Comparison of ENCODE assay signal across 17 cellular contexts in the genomic region with DNA sequence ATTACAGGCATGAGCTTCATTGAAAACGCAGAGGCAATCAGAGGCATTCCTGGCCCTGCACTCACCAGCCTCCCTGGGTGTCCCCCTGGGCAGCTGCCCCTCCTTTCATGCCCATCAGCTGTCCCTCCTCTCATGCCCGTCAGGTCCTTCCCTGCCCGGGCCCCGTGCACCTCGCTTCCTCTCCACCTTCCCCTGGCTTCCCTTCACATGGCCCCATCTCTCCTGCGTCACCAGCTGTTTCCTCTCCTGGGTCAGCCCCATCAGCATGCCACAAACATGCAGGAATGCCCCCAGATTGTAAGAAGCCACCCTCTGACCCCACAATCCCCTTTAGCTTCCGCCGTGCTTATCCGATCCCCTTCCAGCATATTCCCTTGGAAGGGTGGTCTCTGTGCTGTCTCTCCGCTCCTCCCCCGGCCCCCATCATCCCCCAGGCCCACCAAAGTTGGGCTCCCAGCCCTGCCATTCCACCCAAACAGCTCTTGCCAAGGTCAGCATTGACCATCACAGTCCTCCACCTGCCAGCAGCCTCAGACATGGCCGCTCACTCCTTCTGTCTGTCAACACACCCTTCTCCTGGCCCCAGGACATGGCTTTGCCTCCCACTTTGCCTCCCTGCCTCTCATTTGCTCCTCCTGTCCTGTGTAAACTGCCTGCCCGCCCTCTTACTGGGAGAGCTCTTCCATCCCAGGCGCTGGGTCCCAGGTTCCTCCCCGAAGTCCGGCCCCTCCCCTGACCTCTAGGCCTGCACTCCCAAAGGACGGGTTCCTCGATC.
A peak's percentile ranks its signal among the peaks of the same experiment; 100 is the strongest.
DNase-seq lines count a peak whose midpoint lies in the region; ATAC-seq and TF ChIP-seq lines count a peak whose summit lies in the region.
"Had no signal": no experiment of that assay in that cellular context is flagged by ENCODE, and none has a peak within 500 bp of the region (broad histone marks: within the 10 kb centered on the region; RNA-seq: fewer than 3 reads in every experiment).

No MANE protein-coding gene starts in this region.

- H3K27me3 Mint-ChIP-seq in activated CD4-positive, alpha-beta memory T cell treated with anti-CD3 and anti-CD28 coated beads for 36 hours = no peaks in the 10 kb centered on the region
- peaks cover 39% of the 10 kb centered on the region for H3K27me3 Mint-ChIP-seq in activated CD4-positive, alpha-beta memory T cell treated with anti-CD3 and anti-CD28 coated beads, Interleukin-2, amount 10 ng/mL, durations not matched to agents 7 days and 5 days

- TF ChIP-seq CTCF in RWPE2 (IDR thresholded peaks at IDR 0.05; ENCODE audit: poor library complexity, severe bottlenecking) = no peak

- no peak overlapping the region for H3K4me3 Mint-ChIP-seq in activated CD4-positive, alpha-beta memory T cell treated with anti-CD3 and anti-CD28 coated beads for 36 hours
- H3K4me3 Mint-ChIP-seq in activated CD4-positive, alpha-beta memory T cell treated with anti-CD3 and anti-CD28 coated beads, Interleukin-2, amount 10 ng/mL, durations not matched to agents 7 days and 5 days = no peak overlapping the region
- H3K4me3 Mint-ChIP-seq in stimulated activated effector memory CD8-positive, alpha-beta T cell treated with anti-CD3 and anti-CD28 coated beads, Interleukin-12 subunit alpha, Interleukin-12 subunit beta, amount 100 ng/mL, for 72 hours = no peak overlapping the region
- H3K4me3 Mint-ChIP-seq: CD8-positive, alpha-beta memory T cell; T-helper 2 cell treated with Interferon-gamma antibody and Interleukin-4, amounts not matched to agents 5 μg/mL and 100 μg/mL, for 36 hours had no signal

- intact Hi-C loops in activated CD4-positive, alpha-beta memory T cell treated with anti-CD3 and anti-CD28 coated beads for 36 hours (cut with micrococcal nuclease) = no loop called here

- ATAC-seq in RWPE2 (ENCODE audit: low read depth) = no peak
- ATAC-seq in left lobe of liver = no peak
- ATAC-seq in stimulated activated effector memory CD8-positive, alpha-beta T cell treated with anti-CD3 and anti-CD28 coated beads, Interleukin-12 subunit alpha, Interleukin-12 subunit beta, amount 100 ng/mL, for 72 hours = no peak
- no peak for ATAC-seq in GM18519 (IDR thresholded peaks at IDR 0.05; ENCODE audit: low FRiP score, unreplicated experiment)
- ATAC-seq: GM12878, pancreas had no signal

- H3K27me3 ChIP-seq in RWPE2 (ENCODE audit: insufficient read depth, poor library complexity, severe bottlenecking) = no peaks in the 10 kb centered on the region
- H3K27me3 ChIP-seq: pancreas had no signal

- H3K36me3 ChIP-seq in RWPE2 (ENCODE audit: low read depth) = no peaks in the 10 kb centered on the region
- H3K36me3 ChIP-seq: pancreas had no signal

- no peaks in the 10 kb centered on the region for H3K9me3 Mint-ChIP-seq in activated CD4-positive, alpha-beta memory T cell treated with anti-CD3 and anti-CD28 coated beads for 36 hours
- H3K9me3 Mint-ChIP-seq in activated CD4-positive, alpha-beta memory T cell treated with anti-CD3 and anti-CD28 coated beads, Interleukin-2, amount 10 ng/mL, durations not matched to agents 7 days and 5 days = no peaks in the 10 kb centered on the region
- no peaks in the 10 kb centered on the region for H3K9me3 Mint-ChIP-seq in stimulated activated effector memory CD8-positive, alpha-beta T cell treated with anti-CD3 and anti-CD28 coated beads, Interleukin-12 subunit alpha, Interleukin-12 subunit beta, amount 100 ng/mL, for 72 hours
- H3K9me3 Mint-ChIP-seq: activated T-helper 2 cell treated with anti-CD3 and anti-CD28 coated beads, Interferon-gamma antibody, Interleukin-2, Interleukin-4, amounts not matched to agents 10 μg/mL and 5 μg/mL and 100 μg/mL, durations not matched to agents 14 hours and 24 hours and 36 hours; CD8-positive, alpha-beta memory T cell; T-helper 2 cell treated with Interferon-gamma antibody and Interleukin-4, amounts not matched to agents 5 μg/mL and 100 μg/mL, for 36 hours had no signal

- peak; percentile 4 for DNase-seq in activated CD4-positive, alpha-beta memory T cell treated with anti-CD3 and anti-CD28 coated beads for 36 hours
- no peak for DNase-seq in activated CD4-positive, alpha-beta memory T cell treated with anti-CD3 and anti-CD28 coated beads, Interleukin-2, amount 10 ng/mL, durations not matched to agents 7 days and 5 days
- DNase-seq in RWPE2 (ENCODE audit: low spot score) (peak; percentile 38), left lobe of liver (ENCODE audit: low spot score) (peak; percentile 34), HuH-7.5 (ENCODE audit: low spot score) (no peak), NCI-H774 (lab: John Stamatoyannopoulos, UW) (no peak)
- no peak for DNase-seq in stimulated activated effector memory CD8-positive, alpha-beta T cell treated with anti-CD3 and anti-CD28 coated beads, Interleukin-12 subunit alpha, Interleukin-12 subunit beta, amount 100 ng/mL, for 72 hours (ENCODE audit: low spot score in 2 of 2)
- DNase-seq: effector CD4-positive, alpha-beta T cell; IMR-90; NCI-H2171; SIG-M5 had no signal

- peaks cover 32% of the 10 kb centered on the region for H3K4me1 ChIP-seq in RWPE2 (ENCODE audit: insufficient read depth, poor library complexity, severe bottlenecking)
- H3K4me1 ChIP-seq: pancreas had no signal

- H3K4me1 Mint-ChIP-seq in activated CD4-positive, alpha-beta memory T cell treated with anti-CD3 and anti-CD28 coated beads for 36 hours (ENCODE audit: low read depth) = peaks cover 7% of the 10 kb centered on the region
- peaks cover 9% of the 10 kb centered on the region for H3K4me1 Mint-ChIP-seq in activated CD4-positive, alpha-beta memory T cell treated with anti-CD3 and anti-CD28 coated beads, Interleukin-2, amount 10 ng/mL, durations not matched to agents 7 days and 5 days
- H3K4me1 Mint-ChIP-seq in stimulated activated effector memory CD8-positive, alpha-beta T cell treated with anti-CD3 and anti-CD28 coated beads, Interleukin-12 subunit alpha, Interleukin-12 subunit beta, amount 100 ng/mL, for 72 hours = peaks cover 25% of the 10 kb centered on the region

- H3K4me3 ChIP-seq in RWPE2 (ENCODE audit: severe bottlenecking) = no peak overlapping the region
- H3K4me3 ChIP-seq: GM12878, pancreas had no signal

- POLR2A ChIA-PET in activated CD4-positive, alpha-beta memory T cell treated with anti-CD3 and anti-CD28 coated beads for 36 hours (lab: Charles Lee) = no interaction called here
- POLR2A ChIA-PET in activated CD4-positive, alpha-beta memory T cell treated with anti-CD3 and anti-CD28 coated beads, Interleukin-2, amount 10 ng/mL, durations not matched to agents 7 days and 5 days (lab: Charles Lee) = no interaction called here

- H3K9me3 ChIP-seq in RWPE2 (ENCODE audit: severe bottlenecking) = no peaks in the 10 kb centered on the region
- H3K9me3 ChIP-seq: pancreas had no signal

- H3K27ac Mint-ChIP-seq in activated CD4-positive, alpha-beta memory T cell treated with anti-CD3 and anti-CD28 coated beads for 36 hours = no peak overlapping the region
- no peak overlapping the region for H3K27ac Mint-ChIP-seq in activated CD4-positive, alpha-beta memory T cell treated with anti-CD3 and anti-CD28 coated beads, Interleukin-2, amount 10 ng/mL, durations not matched to agents 7 days and 5 days
- peak overlapping the region; percentile 71 for H3K27ac Mint-ChIP-seq in stimulated activated effector memory CD8-positive, alpha-beta T cell treated with anti-CD3 and anti-CD28 coated beads, Interleukin-12 subunit alpha, Interleukin-12 subunit beta, amount 100 ng/mL, for 72 hours
- H3K27ac Mint-ChIP-seq: activated T-helper 2 cell treated with anti-CD3 and anti-CD28 coated beads, Interferon-gamma antibody, Interleukin-2, Interleukin-4, amounts not matched to agents 10 μg/mL and 5 μg/mL and 100 μg/mL, durations not matched to agents 14 hours and 24 hours and 36 hours had no signal

- no peaks in the 10 kb centered on the region for H3K36me3 Mint-ChIP-seq in activated CD4-positive, alpha-beta memory T cell treated with anti-CD3 and anti-CD28 coated beads for 36 hours
- no peaks in the 10 kb centered on the region for H3K36me3 Mint-ChIP-seq in activated CD4-positive, alpha-beta memory T cell treated with anti-CD3 and anti-CD28 coated beads, Interleukin-2, amount 10 ng/mL, durations not matched to agents 7 days and 5 days (ENCODE audit: low read depth)
- H3K36me3 Mint-ChIP-seq in stimulated activated effector memory CD8-positive, alpha-beta T cell treated with anti-CD3 and anti-CD28 coated beads, Interleukin-12 subunit alpha, Interleukin-12 subunit beta, amount 100 ng/mL, for 72 hours = no peaks in the 10 kb centered on the region
- H3K36me3 Mint-ChIP-seq: CD8-positive, alpha-beta memory T cell had no signal

- peak overlapping the region; percentile 79 for H3K27ac ChIP-seq in RWPE2 (ENCODE audit: poor library complexity, severe bottlenecking)
- H3K27ac ChIP-seq: pancreas had no signal

- CTCF ChIA-PET in activated CD4-positive, alpha-beta memory T cell treated with anti-CD3 and anti-CD28 coated beads for 36 hours (lab: Charles Lee) = interaction anchor here (0.9 kb wide), 1 partner anchor 102 kb away, joined by 3 read pairs; no protein-coding TSS in a partner anchor
- CTCF ChIA-PET in activated CD4-positive, alpha-beta memory T cell treated with anti-CD3 and anti-CD28 coated beads, Interleukin-2, amount 10 ng/mL, durations not matched to agents 7 days and 5 days (lab: Charles Lee) = no interaction called here

Comparison
In these comparisons a context has a peak if more than half of its experiments do, and no peak if none do; other contexts are left out.
1. DNase-seq: peak in activated CD4-positive, alpha-beta memory T cell treated with anti-CD3 and anti-CD28 coated beads for 36 hours (single experiment), RWPE2 (single experiment) and left lobe of liver (single experiment); none in activated CD4-positive, alpha-beta memory T cell treated with anti-CD3 and anti-CD28 coated beads, Interleukin-2, amount 10 ng/mL, durations not matched to agents 7 days and 5 days (single experiment), stimulated activated effector memory CD8-positive, alpha-beta T cell treated with anti-CD3 and anti-CD28 coated beads, Interleukin-12 subunit alpha, Interleukin-12 subunit beta, amount 100 ng/mL, for 72 hours (0 of 2), HuH-7.5 (single experiment) and NCI-H774 (single experiment).